13 cellular contexts compared by ENCODE assay signal in the genomic region with DNA sequence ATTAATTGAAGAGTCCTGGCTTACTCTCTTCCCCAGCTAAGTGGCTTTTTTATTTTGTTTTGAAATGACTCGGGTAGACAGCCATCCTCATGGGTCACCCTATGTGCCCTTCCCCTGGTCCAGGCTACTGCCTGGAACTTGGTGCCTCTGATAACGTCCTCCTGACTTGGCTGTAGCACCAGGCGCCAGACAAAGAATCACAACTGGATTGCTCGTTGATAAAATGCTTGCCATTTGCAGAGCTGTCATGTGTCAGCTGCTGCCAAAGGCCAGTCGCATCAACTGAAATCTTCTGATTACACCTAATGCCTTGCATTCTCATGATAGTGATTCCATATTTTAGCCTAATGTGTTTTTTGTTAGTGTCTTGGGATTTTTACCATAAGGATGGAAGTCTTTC. TPM values are rescaled to one million over a fixed set of nuclear protein-coding genes. Genes with fewer than 3 reads are reported as not detected.
DNase-seq lines count a peak whose midpoint lies in the region; ATAC-seq and TF ChIP-seq lines count a peak whose summit lies in the region.
"Had no signal": no experiment of that assay in that cellular context is flagged by ENCODE, and none has a peak within 500 bp of the region (broad histone marks: within the 10 kb centered on the region; RNA-seq: fewer than 3 reads in every experiment).

No MANE protein-coding gene starts in this region.

- no TSS peak for BruUV-seq in PC-3 (replicated peaks; lab: Mats Ljungman, UMichigan)

- peaks cover 16% of the 10 kb centered on the region for H3K4me1 Mint-ChIP-seq in endodermal cell

- no peak for TF ChIP-seq POLR2A in stomach (IDR thresholded peaks at IDR 0.05)

- H3K4me2 ChIP-seq in PC-3 (ENCODE audit: low read length), result peak overlapping the region; percentile 82
- H3K4me2 ChIP-seq: KMS-11 had no signal

- H3K4me3 ChIP-seq in PC-3 (ENCODE audit: low read length), result no peak overlapping the region
- H3K4me3 ChIP-seq in endodermal cell (ENCODE audit: low read length), result no peak overlapping the region
- H3K4me3 ChIP-seq in lower lobe of right lung, result no peak overlapping the region
- no peak overlapping the region for H3K4me3 ChIP-seq in stomach

- no peaks in the 10 kb centered on the region for H3K27me3 ChIP-seq in PC-3 (ENCODE audit: low read length)
- no peaks in the 10 kb centered on the region for H3K27me3 ChIP-seq in endodermal cell (ENCODE audit: control insufficient read depth, insufficient read depth, low read length, poor library complexity, severe bottlenecking)
- H3K27me3 ChIP-seq in lower lobe of right lung (ENCODE audit: low read depth), result no peaks in the 10 kb centered on the region
- no peaks in the 10 kb centered on the region for H3K27me3 ChIP-seq in stomach

- TF ChIP-seq CTCF in PC-3 (conservative IDR thresholded peaks at IDR 0.05; ENCODE audit: low read depth, low read length) (no peak), endodermal cell (conservative IDR thresholded peaks at IDR 0.05) (no peak), lower lobe of right lung (IDR thresholded peaks at IDR 0.05) (no peak), stomach (IDR thresholded peaks at IDR 0.05) (no peak)

- H3K9me3 Mint-ChIP-seq in endodermal cell, result no peaks in the 10 kb centered on the region
- H3K9me3 Mint-ChIP-seq: CD4-positive, CD25-positive, alpha-beta regulatory T cell had no signal

- H3K9me2 ChIP-seq in PC-3 (replicated peaks; ENCODE audit: low read length), result no peaks in the 10 kb centered on the region

- H3K9me3 ChIP-seq in PC-3 (ENCODE audit: low read length), result no peaks in the 10 kb centered on the region
- H3K9me3 ChIP-seq in endodermal cell (ENCODE audit: control insufficient read depth, low read length), result no peaks in the 10 kb centered on the region
- no peaks in the 10 kb centered on the region for H3K9me3 ChIP-seq in lower lobe of right lung
- H3K9me3 ChIP-seq in stomach, result no peaks in the 10 kb centered on the region

- H3K9ac ChIP-seq in PC-3 (ENCODE audit: low read length) (no peak overlapping the region), endodermal cell (ENCODE audit: extremely low read depth, low read length, poor library complexity, severe bottlenecking) (no peak overlapping the region)
- H3K9ac ChIP-seq: KMS-11 had no signal

- whole genome bisulfite sequencing in endodermal cell (ENCODE audit: insufficient coverage in 1 of 2, insufficient read length in 1 of 2), 2 experiments, result 80 to 93% methylated on average over 5 of the region's 5 CpGs
- 32 to 44% (median 38%) methylated on average over 5 of the region's 5 CpGs for WGBS in stomach, 5 donors

- peak overlapping the region; percentile 71 for H3K27ac Mint-ChIP-seq in endodermal cell

- no peak overlapping the region for H2AFZ ChIP-seq in PC-3 (ENCODE audit: low read length)

- no peak overlapping the region for H3K4me3 Mint-ChIP-seq in endodermal cell
- H3K4me3 Mint-ChIP-seq: CD4-positive, CD25-positive, alpha-beta regulatory T cell had no signal

- TF ChIP-seq EP300 in stomach (IDR thresholded peaks at IDR 0.05), result no peak

- H3K79me2 ChIP-seq in PC-3 (ENCODE audit: low read length), result no peaks in the 10 kb centered on the region

- POLR2A ChIA-PET in PC-3 (lab: Charles Lee; ENCODE audit: unreplicated experiment), result no interaction called here

- ATAC-seq in PC-3 (no peak), lower lobe of right lung (peak; percentile 16 to 39), GM19035 (IDR thresholded peaks at IDR 0.05; ENCODE audit: unreplicated experiment) (no peak)

- H3K4me1 ChIP-seq in PC-3 (ENCODE audit: insufficient read depth, low read length) (peaks cover 40% of the 10 kb centered on the region), endodermal cell (ENCODE audit: control insufficient read depth, insufficient read depth, low read length) (peaks cover 8% of the 10 kb centered on the region), lower lobe of right lung (peaks cover 54% of the 10 kb centered on the region), stomach (peaks cover 24 to 64% (median 41%) of the 10 kb centered on the region in 4 donors)

- H3K27ac ChIP-seq in PC-3 (ENCODE audit: low read length) (no peak overlapping the region), endodermal cell (ENCODE audit: low read depth, low read length) (no peak overlapping the region), lower lobe of right lung (peak overlapping the region; percentile 72), stomach (peak overlapping the region; percentile 51 to 89 (median 80))
- H3K27ac ChIP-seq: KMS-11, WERI-Rb-1 had no signal

- peaks cover 4% of the 10 kb centered on the region for H3F3A ChIP-seq in PC-3 (ENCODE audit: low read length, unreplicated experiment)

- no peaks in the 10 kb centered on the region for H3K36me3 ChIP-seq in PC-3 (ENCODE audit: low read depth, low read length)
- H3K36me3 ChIP-seq in endodermal cell (ENCODE audit: control insufficient read depth, insufficient read depth, low read length), result no peaks in the 10 kb centered on the region
- no peaks in the 10 kb centered on the region for H3K36me3 ChIP-seq in lower lobe of right lung
- no peaks in the 10 kb centered on the region for H3K36me3 ChIP-seq in stomach
- H3K36me3 ChIP-seq: WERI-Rb-1 had no signal

- CTCF ChIA-PET in PC-3 (lab: Charles Lee), result no interaction called here

- DNase-seq in PC-3, result no peak
- no peak for DNase-seq in endodermal cell
- DNase-seq in lower lobe of right lung, result no peak
- DNase-seq in stomach, result no peak
- DNase-seq in NAMALWA (ENCODE audit: low spot score), result no peak
- no peak for DNase-seq in stimulated activated CD4-positive, alpha-beta T cell treated with anti-CD3 and anti-CD28 coated beads, Interleukin-2, amount 100 ng/mL, for 24 hours
- no peak for DNase-seq in NCI-H82 treated with DMSO at 0.1 percent for 48 hours (lab: John Stamatoyannopoulos, UW; ENCODE audit: unreplicated experiment)
- DNase-seq: CD4-positive, CD25-positive, alpha-beta regulatory T cell; H7; NCI-H2171; WERI-Rb-1 had no signal

- H3K27me3 Mint-ChIP-seq in endodermal cell (ENCODE audit: insufficient read depth), result no peaks in the 10 kb centered on the region

- no peaks in the 10 kb centered on the region for H4K20me1 ChIP-seq in PC-3 (ENCODE audit: low read length)

- intact Hi-C loops in PC-3 (cut with micrococcal nuclease), result no loop called here
- intact Hi-C loops in lower lobe of right lung (cut with DNase I), result no loop called here
- intact Hi-C loops in stomach (cut with DNase I; ENCODE audit: low total_unique reads), result no loop called here

- no peaks in the 10 kb centered on the region for H3K36me3 Mint-ChIP-seq in endodermal cell (ENCODE audit: low read depth)
- H3K36me3 Mint-ChIP-seq: CD4-positive, CD25-positive, alpha-beta regulatory T cell had no signal

RNA-seq across cellular contexts. Expression of a gene that starts 27.4 kb away (rescaled TPM):
- total RNA-seq in PC-3 (2014; rRNA removed) (12.3 and 13.8 TPM in 2 replicates), endodermal cell (10 to 100 TPM; 39.3 to 49.3 TPM), lower lobe of right lung (106 TPM), stomach (100 to 1,000 TPM in 3 of 5 donors, 10 to 100 TPM in 2; 28.1 to 276 (median 198) TPM)
- polyA plus RNA-seq in endodermal cell (2013, experiment 1 of 2), result 45.2 TPM
- 52.5 TPM for polyA plus RNA-seq in endodermal cell (2013, experiment 2 of 2)
- polyA plus RNA-seq in stomach, result 10 to 100 TPM; 30.2 to 87.2 (median 30.3) TPM

Comparison
In these comparisons a context has a peak if more than half of its experiments do, and no peak if none do; other contexts are left out.
1. ATAC-seq: peak in lower lobe of right lung (2 of 2); none in PC-3 (single experiment) and GM19035 (single experiment).
2. H3K27ac ChIP-seq: peak in lower lobe of right lung (single experiment) and stomach (5 of 5); none in PC-3 (single experiment) and endodermal cell (single experiment).